In the genomic region with DNA sequence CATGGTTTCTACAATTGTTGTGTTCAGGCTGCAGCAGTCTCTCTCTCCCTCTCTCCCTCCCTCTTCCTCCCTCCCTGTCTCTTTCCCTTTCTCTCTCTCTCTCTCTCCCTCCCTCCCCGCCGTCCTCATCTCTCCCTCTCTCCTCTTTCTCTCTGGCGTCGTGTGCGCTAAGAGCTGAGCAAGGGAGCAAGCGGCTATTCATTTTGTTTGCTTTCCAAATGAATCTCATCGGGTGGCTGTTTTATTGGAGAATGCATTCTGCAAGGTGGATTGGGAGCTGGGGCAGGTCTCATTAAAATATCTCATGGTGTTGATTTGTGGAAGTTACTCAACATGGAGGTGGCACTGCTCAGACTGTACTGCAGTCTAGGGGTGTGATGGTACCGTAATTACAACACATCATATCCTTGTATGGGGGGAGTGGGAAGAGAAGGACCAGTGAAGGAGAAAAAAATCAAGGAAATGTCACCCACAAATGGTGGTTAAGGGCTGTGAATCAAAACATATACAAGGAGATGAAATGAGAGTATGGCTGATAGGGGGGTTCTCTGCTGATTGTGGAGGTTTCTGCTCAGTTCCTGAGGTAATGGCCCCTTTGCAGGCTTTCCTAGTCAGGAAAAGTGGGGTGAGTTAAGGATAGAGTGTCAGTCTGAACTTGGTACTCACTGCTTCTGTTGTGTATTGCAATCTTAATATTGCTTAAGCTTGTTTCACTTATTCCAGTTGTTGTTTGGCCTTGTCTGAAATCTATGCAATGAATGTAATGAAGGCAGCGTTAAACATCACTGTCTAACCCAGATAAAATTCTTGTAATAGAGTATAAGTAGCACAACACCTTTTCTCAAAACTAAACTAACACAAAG, we compare ENCODE assay signal across 1 cellular context.
TF ChIP-seq lines count a peak whose summit lies in the region.

No MANE protein-coding gene starts in this region.

TF ChIP-seq in A549, 52 proteins besides CTCF, POLR2A, EP300 and RAD21 (continued from another document):
- TF ChIP-seq KDM1A (IDR thresholded peaks at IDR 0.05; ENCODE audit: low read depth) (no peak), PBX3 (IDR thresholded peaks at IDR 0.05) (no peak)
